ENCODE assay signal across 17 cellular contexts in genomic region chr1:214219916-214220315, GRCh38.
"Had no signal": no experiment of that assay in that cellular context is flagged by ENCODE, and none has a peak within 500 bp of the region (broad histone marks: within the 10 kb centered on the region; RNA-seq: fewer than 3 reads in every experiment).

No MANE protein-coding gene starts in this region.

- H3K4me1 ChIP-seq: breast epithelium had no signal

- H3K9me3 ChIP-seq: breast epithelium, sigmoid colon, thoracic aorta, upper lobe of right lung had no signal

- H3K27ac ChIP-seq: breast epithelium, sigmoid colon, thoracic aorta, upper lobe of right lung, VCaP had no signal

- FAIRE-seq: astrocyte, islet of Langerhans had no signal

- H3K27me3 ChIP-seq: breast epithelium, sigmoid colon had no signal

- DNase-seq: activated CD4-positive, alpha-beta T cell treated with anti-CD3 and anti-CD28 coated beads, Interleukin-2, amount 50 U/mL, for 1 hour; activated CD4-positive, CD25-positive, alpha-beta regulatory T cell treated with anti-CD3 and anti-CD28 coated beads, Interleukin-2, amount 50 U/mL, for 72 hours; activated effector memory CD4-positive, alpha-beta T cell treated with anti-CD3 and anti-CD28 coated beads, Interleukin-2, amount 50 U/mL, for 16 hours; activated T-cell treated with anti-CD3 and anti-CD28 coated beads, Interleukin-2, amount 50 U/mL, for 72 hours; cerebellar nuclear complex; effector memory CD4-positive, alpha-beta T cell; hippocampal formation; naive thymus-derived CD8-positive, alpha-beta T cell; sigmoid colon; stimulated activated naive B cell treated with anti-CD40 and anti-IgM and Interleukin-4, amounts not matched to agents 10 μg/mL and 1 μg/mL and 100 μg/mL, for 72 hours; T-helper 2 cell; upper lobe of right lung had no signal

- ATAC-seq: activated T-cell treated with anti-CD3 and anti-CD28 coated beads, Interleukin-2, amount 50 U/mL, for 72 hours; naive thymus-derived CD8-positive, alpha-beta T cell; stimulated activated naive B cell treated with anti-CD40 and anti-IgM and Interleukin-4, amounts not matched to agents 10 μg/mL and 1 μg/mL and 100 μg/mL, for 72 hours; upper lobe of right lung had no signal

- H3K4me3 ChIP-seq: breast epithelium, sigmoid colon, thoracic aorta, upper lobe of right lung had no signal

- H3K36me3 ChIP-seq: breast epithelium, sigmoid colon, thoracic aorta, upper lobe of right lung had no signal
